27 cellular contexts compared by ENCODE assay signal in genomic region chr3:79960594-79960993, GRCh38.
DNase-seq lines count a peak whose midpoint lies in the region; ATAC-seq, FAIRE-seq and TF ChIP-seq lines count a peak whose summit lies in the region.
"Had no signal": no experiment of that assay in that cellular context is flagged by ENCODE, and none has a peak within 500 bp of the region (broad histone marks: within the 10 kb centered on the region; RNA-seq: fewer than 3 reads in every experiment).

No MANE protein-coding gene starts in this region.

- dilution Hi-C loops in IMR-90 (cut with HindIII; ENCODE audit: low sequenced_read_pairs, unreplicated experiment) = no loop called here

- no TSS peak for BruUV-seq in IMR-90 (replicated peaks; lab: Mats Ljungman, UMichigan)

- WGBS in IMR-90 (ENCODE audit: extremely low coverage in 2 of 2, insufficient read length in 1 of 2), 2 experiments = no CpG with 5 or more reads among the region's 3 CpGs
- WGBS in H1 (ENCODE audit: extremely low coverage in 1 of 2, insufficient coverage in 1 of 2, insufficient read length in 1 of 2, insufficient replicate concordance in 2 of 2, low coverage in 1 of 2, low lambda C conversion rate in 2 of 2, missing lambda C conversion rate in 1 of 2), 2 experiments = 89% methylated on average over 3 of the region's 3 CpGs; no CpG with 5 or more reads in 1 of the 2 experiments

- H3K27ac ChIP-seq in ACC112 (ENCODE audit: low read depth, low read length) (no peak overlapping the region), IMR-90 (ENCODE audit: insufficient read depth, low read length) (no peak overlapping the region), H1 (ENCODE audit: low read depth, low read length) (no peak overlapping the region)
- H3K27ac ChIP-seq: RWPE1 had no signal

- no peaks in the 10 kb centered on the region for H3K79me2 ChIP-seq in ACC112 (ENCODE audit: control insufficient read depth, insufficient read depth, low read length, unreplicated experiment)
- H3K79me2 ChIP-seq in H1 (ENCODE audit: control insufficient read depth in 1 of 2, insufficient read depth in 2 of 2, low read length in 2 of 2) = no peaks in the 10 kb centered on the region

- H2AFZ ChIP-seq in ACC112 (ENCODE audit: low read length, unreplicated experiment) (peak overlapping the region; percentile 56), IMR-90 (replicated peaks; ENCODE audit: low read length, poor library complexity) (no peak overlapping the region), H1 (ENCODE audit: low read length) (no peak overlapping the region; the same call in 1 of the 2 replicates)

- H2BK5ac ChIP-seq in IMR-90 (ENCODE audit: low read depth, low read length, poor library complexity, severe bottlenecking) (no peak overlapping the region), H1 (ENCODE audit: low read depth, low read length) (no peak overlapping the region)

- no peak for TF ChIP-seq POLR2A in IMR-90 (IDR thresholded peaks at IDR 0.05; ENCODE audit: low read depth, low read length)
- no peak for TF ChIP-seq POLR2A in H1 (IDR thresholded peaks at IDR 0.05; ENCODE audit: control extremely low read depth in 1 of 2, low read depth in 2 of 2, low read length in 2 of 2)

- H3K9me3 ChIP-seq in IMR-90 (ENCODE audit: control insufficient read depth, insufficient read depth, low read length) = peaks cover 3% of the 10 kb centered on the region; the same call in 1 of the 2 replicates
- peaks cover 14% of the 10 kb centered on the region for H3K9me3 ChIP-seq in adipocyte (ENCODE audit: control insufficient read depth, low read length)
- H3K9me3 ChIP-seq in H1 (ENCODE audit: insufficient read depth in 2 of 2, low read depth in 1 of 2, low read length in 1 of 2) = no peaks in the 10 kb centered on the region; a peak in 2 of 4 replicates

- TF ChIP-seq CTCF in IMR-90 (conservative IDR thresholded peaks at IDR 0.05; ENCODE audit: low read depth, low read length) (no peak), H1 (IDR thresholded peaks at IDR 0.05; ENCODE audit: control extremely low read depth in 1 of 3, insufficient read depth in 1 of 3, low read depth in 1 of 3, low read length in 3 of 3) (no peak)

- TF ChIP-seq EP300 in H1 (IDR thresholded peaks at IDR 0.05; ENCODE audit: borderline replicate concordance in 1 of 2, low read depth in 2 of 2, low read length in 2 of 2) = no peak

- POLR2A ChIA-PET in IMR-90 (lab: Charles Lee; ENCODE audit: unreplicated experiment) = no interaction called here
- POLR2A ChIA-PET in H1 (lab: Charles Lee; ENCODE audit: partially characterized antibody) = no interaction called here

- no peak overlapping the region for H3K23ac ChIP-seq in IMR-90 (ENCODE audit: low read depth, low read length)
- no peak overlapping the region for H3K23ac ChIP-seq in H1 (ENCODE audit: insufficient read length)

- in situ Hi-C loops in IMR-90 (cut with MboI; ENCODE audit: low sequenced_read_pairs) = no loop called here

- H3K27me3 ChIP-seq in ACC112 (ENCODE audit: insufficient read depth, low read length) = no peaks in the 10 kb centered on the region
- H3K27me3 ChIP-seq in IMR-90 (ENCODE audit: control insufficient read depth, insufficient read depth, low read length) = no peaks in the 10 kb centered on the region
- H3K27me3 ChIP-seq in adipocyte (replicated peaks; ENCODE audit: control insufficient read depth, insufficient read depth, low read length) = no peaks in the 10 kb centered on the region
- H3K27me3 ChIP-seq in H1 (replicated peaks in 1 of 4; ENCODE audit: control insufficient read depth in 3 of 4, extremely low read depth in 1 of 4, insufficient read depth in 3 of 4, low read length in 3 of 4) = no peaks in the 10 kb centered on the region

- no peak overlapping the region for H3K4me3 ChIP-seq in ACC112 (ENCODE audit: low read depth, low read length)
- H3K4me3 ChIP-seq in IMR-90 (ENCODE audit: insufficient read depth, low read depth, low read length) = no peak overlapping the region
- no peak overlapping the region for H3K4me3 ChIP-seq in adipocyte (ENCODE audit: low read length)
- H3K4me3 ChIP-seq in H1 (ENCODE audit: extremely low read depth in 1 of 4, insufficient read depth in 2 of 4, low read depth in 3 of 4, low read length in 4 of 4) = no peak overlapping the region
- H3K4me3 ChIP-seq: GM12878 had no signal

- H3K4me2 ChIP-seq in IMR-90 (ENCODE audit: low read depth, low read length) (no peak overlapping the region), H1 (ENCODE audit: insufficient read depth in 1 of 2, low read depth in 2 of 2, low read length in 2 of 2) (no peak overlapping the region)

- no peaks in the 10 kb centered on the region for H4K20me1 ChIP-seq in IMR-90 (ENCODE audit: insufficient read depth, low read length)
- no peaks in the 10 kb centered on the region for H4K20me1 ChIP-seq in H1 (replicated peaks in 1 of 2; ENCODE audit: control insufficient read depth in 1 of 2, insufficient read depth in 2 of 2, low read length in 2 of 2)

- H3K9ac ChIP-seq in IMR-90 (ENCODE audit: low read depth, low read length) = no peak overlapping the region
- no peak overlapping the region for H3K9ac ChIP-seq in adipocyte (ENCODE audit: low read length)
- H3K9ac ChIP-seq in H1 (replicated peaks in 1 of 4; ENCODE audit: extremely low read depth in 1 of 4, low read depth in 3 of 4, low read length in 3 of 4) = no peak overlapping the region

- ATAC-seq in IMR-90 (ENCODE audit: low read depth) = no peak
- ATAC-seq in GM18502 (IDR thresholded peaks at IDR 0.05; ENCODE audit: poor library complexity, unreplicated experiment) = no peak
- ATAC-seq: GM12878, HCT116, Panc1 had no signal

- H2BK12ac ChIP-seq in H1 (ENCODE audit: low read depth, low read length) = no peak overlapping the region

- FAIRE-seq in H1 (lab: Jason Lieb, UNC) (no peak), urothelium cell line (lab: Jason Lieb, UNC) (no peak)
- FAIRE-seq: A204.1, GM12878, GM19239 had no signal

- H3K79me1 ChIP-seq in IMR-90 (ENCODE audit: low read depth in 1 of 2, low read length in 2 of 2) (no peaks in the 10 kb centered on the region), H1 (ENCODE audit: low read depth, low read length) (no peaks in the 10 kb centered on the region)

- TF ChIP-seq RAD21 in IMR-90 (IDR thresholded peaks at IDR 0.05; ENCODE audit: low read length) (no peak), H1 (IDR thresholded peaks at IDR 0.05 in 1 of 2, conservative IDR thresholded peaks at IDR 0.05 in 1 of 2; ENCODE audit: low read depth in 2 of 2, low read length in 2 of 2) (no peak)

- no peak overlapping the region for H2BK15ac ChIP-seq in IMR-90 (ENCODE audit: low read depth, low read length)
- no peak overlapping the region for H2BK15ac ChIP-seq in H1 (ENCODE audit: low read length)

- H3K36me3 ChIP-seq in ACC112 (ENCODE audit: insufficient read depth, low read length) (no peaks in the 10 kb centered on the region), IMR-90 (ENCODE audit: control insufficient read depth, insufficient read depth, low read length) (no peaks in the 10 kb centered on the region), adipocyte (ENCODE audit: control insufficient read depth, insufficient read depth, low read length, severe bottlenecking) (no peaks in the 10 kb centered on the region), H1 (ENCODE audit: control insufficient read depth in 2 of 4, insufficient read depth in 4 of 4, low read length in 3 of 4) (no peaks in the 10 kb centered on the region)

- H3K14ac ChIP-seq in IMR-90 (replicated peaks; ENCODE audit: low read depth, low read length) (no peak overlapping the region), H1 (ENCODE audit: insufficient read length) (no peak overlapping the region)

- CTCF ChIA-PET in IMR-90 (lab: Yijun Ruan, JAX) = no interaction called here
- CTCF ChIA-PET in H1 (lab: Charles Lee; ENCODE audit: partially characterized antibody) = no interaction called here

- intact Hi-C loops in IMR-90 (cut with micrococcal nuclease) = no loop called here

- DNase-seq in IMR-90 = no peak
- peak; percentile 49 for DNase-seq in adipocyte (ENCODE audit: low read depth)
- DNase-seq in H1 (ENCODE audit: low read depth in 1 of 2, low spot score in 2 of 2) = no peak
- DNase-seq in urothelium cell line (ENCODE audit: low spot score) = no peak
- no peak for DNase-seq in activated T-cell treated with anti-CD3 and anti-CD28 coated beads for 4 hours
- no peak for DNase-seq in pons (ENCODE audit: low spot score)
- DNase-seq: C1 segment of cervical spinal cord; CD4-positive, alpha-beta memory T cell; COR-L47; DMS 273 treated with DMSO at 0.1 percent for 48 hours; DMS79; EL; GDM1; KBM-7; NCI-H1105 treated with DMSO at 0.1 percent for 48 hours; NCI-H146; NCI-H2029; NCI-H526 treated with DMSO at 0.1 percent for 48 hours; SHP77 treated with DMSO at 0.1 percent for 48 hours had no signal

- H2BK120ac ChIP-seq in IMR-90 (ENCODE audit: low read depth, low read length) = no peak overlapping the region
- H2BK120ac ChIP-seq in H1 (replicated peaks; ENCODE audit: low read depth, low read length) = no peak overlapping the region

- no peak overlapping the region for H3K18ac ChIP-seq in IMR-90 (ENCODE audit: low read depth, low read length)
- H3K18ac ChIP-seq in H1 (ENCODE audit: extremely low read depth, low read length) = no peak overlapping the region

- H3K56ac ChIP-seq in IMR-90 (ENCODE audit: extremely low read depth, insufficient read depth, low read length) (no peak overlapping the region), H1 (replicated peaks; ENCODE audit: insufficient read length, low read depth, low read length) (no peak overlapping the region)

- no peak overlapping the region for H4K8ac ChIP-seq in IMR-90 (ENCODE audit: low read depth in 2 of 2, low read length in 2 of 2)
- no peak overlapping the region for H4K8ac ChIP-seq in H1 (ENCODE audit: extremely low read depth, insufficient read depth, low read length)

- H4K5ac ChIP-seq in IMR-90 (ENCODE audit: low read depth, low read length) (no peak overlapping the region), H1 (ENCODE audit: insufficient read length, low read depth, low read length) (no peak overlapping the region)

- H2AK5ac ChIP-seq in IMR-90 (ENCODE audit: low read depth, low read length) (no peak overlapping the region), H1 (ENCODE audit: low read depth, low read length) (no peak overlapping the region)

- H2AK9ac ChIP-seq in IMR-90 (replicated peaks; ENCODE audit: low read depth, low read length, poor library complexity) = no peak overlapping the region

- H3K23me2 ChIP-seq in H1 (ENCODE audit: low read depth, low read length) = no peaks in the 10 kb centered on the region; the same call in 1 of the 2 replicates

- H3K4me1 ChIP-seq in ACC112 (ENCODE audit: control insufficient read depth, insufficient read depth, low read length, unreplicated experiment) (peaks cover 6% of the 10 kb centered on the region), IMR-90 (ENCODE audit: control insufficient read depth, insufficient read depth, low read length) (no peaks in the 10 kb centered on the region), adipocyte (ENCODE audit: control insufficient read depth, insufficient read depth, low read length) (no peaks in the 10 kb centered on the region), H1 (replicated peaks in 1 of 4; ENCODE audit: control insufficient read depth in 3 of 4, insufficient read depth in 4 of 4, low read length in 3 of 4) (no peaks in the 10 kb centered on the region)

- H4K91ac ChIP-seq in IMR-90 (ENCODE audit: insufficient read depth, low read depth, low read length) (no peak overlapping the region), H1 (replicated peaks; ENCODE audit: insufficient read length, low read length) (no peak overlapping the region)

- H3K9me1 ChIP-seq in IMR-90 (ENCODE audit: insufficient read depth, low read length) = no peaks in the 10 kb centered on the region

- H3K4ac ChIP-seq in IMR-90 (ENCODE audit: low read depth, low read length) = no peak overlapping the region
- no peak overlapping the region for H3K4ac ChIP-seq in H1 (replicated peaks; ENCODE audit: insufficient read length, low read depth, low read length)

- H2BK20ac ChIP-seq in IMR-90 (ENCODE audit: low read depth, low read length) (no peak overlapping the region), H1 (ENCODE audit: low read length) (no peak overlapping the region)
